1 cellular context compared by ENCODE assay signal in the genomic region with DNA sequence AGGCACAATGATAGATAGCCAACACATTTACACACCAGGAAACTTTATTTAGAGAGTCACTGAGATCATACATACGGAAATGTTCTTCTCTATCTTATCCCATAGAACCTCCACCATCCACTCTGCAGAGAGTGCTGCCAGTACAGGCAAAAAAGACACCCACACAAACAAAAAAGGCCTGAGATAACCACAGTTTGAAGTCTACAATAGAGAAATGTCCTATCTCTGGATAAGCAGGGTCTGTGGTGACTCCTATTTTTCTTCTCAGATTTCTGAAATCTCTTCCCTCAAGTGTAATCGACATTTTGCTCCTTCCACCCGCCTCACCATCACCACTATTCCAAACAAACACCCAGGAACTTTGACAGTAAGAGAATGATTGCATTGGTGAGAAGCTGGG.
TF ChIP-seq lines count a peak whose summit lies in the region.

No MANE protein-coding gene starts in this region.

TF ChIP-seq in K562, 482 proteins besides CTCF, POLR2A, EP300 and RAD21 (continued from another document and continues in another):
- TF ChIP-seq, protein P1, sequence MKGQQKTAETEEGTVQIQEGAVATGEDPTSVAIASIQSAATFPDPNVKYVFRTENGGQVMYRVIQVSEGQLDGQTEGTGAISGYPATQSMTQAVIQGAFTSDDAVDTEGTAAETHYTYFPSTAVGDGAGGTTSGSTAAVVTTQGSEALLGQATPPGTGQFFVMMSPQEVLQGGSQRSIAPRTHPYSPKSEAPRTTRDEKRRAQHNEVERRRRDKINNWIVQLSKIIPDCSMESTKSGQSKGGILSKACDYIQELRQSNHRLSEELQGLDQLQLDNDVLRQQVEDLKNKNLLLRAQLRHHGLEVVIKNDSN (CRISPR knock-in tag; IDR thresholded peaks at IDR 0.05), result no peak
- TF ChIP-seq SNIP1 (IDR thresholded peaks at IDR 0.05; ENCODE audit: low read depth) (no peak), ZC3H8 (IDR thresholded peaks at IDR 0.05) (no peak), SRSF3 (IDR thresholded peaks at IDR 0.05; ENCODE audit: insufficient read depth, low read length) (no peak), ZFP30 (CRISPR knock-in tag; IDR thresholded peaks at IDR 0.05; ENCODE audit: borderline replicate concordance) (no peak), ETV1 (tag; conservative IDR thresholded peaks at IDR 0.05; ENCODE audit: low read depth) (no peak), BHLHE40 (IDR thresholded peaks at IDR 0.05; ENCODE audit: low read length) (no peak), NELFE (IDR thresholded peaks at IDR 0.05; ENCODE audit: insufficient read depth, insufficient read length) (no peak), ZNF766 (CRISPR knock-in tag; conservative IDR thresholded peaks at IDR 0.05) (no peak), ID3 (CRISPR knock-in tag; IDR thresholded peaks at IDR 0.05) (no peak), ID3 (tag; IDR thresholded peaks at IDR 0.05) (no peak), ZFX (CRISPR knock-in tag; IDR thresholded peaks at IDR 0.05) (no peak), RERE (CRISPR knock-in tag; IDR thresholded peaks at IDR 0.05; ENCODE audit: borderline replicate concordance) (no peak), MBD1 (CRISPR knock-in tag; IDR thresholded peaks at IDR 0.05) (no peak), TCF7 (IDR thresholded peaks at IDR 0.05; ENCODE audit: borderline replicate concordance) (no peak), NR2C1 (IDR thresholded peaks at IDR 0.05) (no peak), NR2C1 (tag; IDR thresholded peaks at IDR 0.05) (no peak), EP400 (IDR thresholded peaks at IDR 0.05) (no peak), ZNF354B (CRISPR knock-in tag; IDR thresholded peaks at IDR 0.05) (no peak), PKNOX1 (IDR thresholded peaks at IDR 0.05) (no peak), RBM15 (IDR thresholded peaks at IDR 0.05; ENCODE audit: insufficient read depth, low read length) (no peak), EGR1 (conservative IDR thresholded peaks at IDR 0.05) (peak; percentile 57; the same call in 1 of the 2 replicates), ZNF175 (CRISPR knock-in tag; IDR thresholded peaks at IDR 0.05; ENCODE audit: low read depth) (no peak), HDAC8 (tag; IDR thresholded peaks at IDR 0.05) (no peak), MTA1 (IDR thresholded peaks at IDR 0.05; ENCODE audit: borderline replicate concordance) (no peak), PCBP1 (IDR thresholded peaks at IDR 0.05; ENCODE audit: low read depth, low read length, poor library complexity, severe bottlenecking) (no peak), ATF6 (CRISPR knock-in tag; IDR thresholded peaks at IDR 0.05) (no peak), PML (IDR thresholded peaks at IDR 0.05; ENCODE audit: low read length) (no peak), SMARCB1 (IDR thresholded peaks at IDR 0.05; ENCODE audit: insufficient read length, low read depth) (no peak), ZNF41 (CRISPR knock-in tag; conservative IDR thresholded peaks at IDR 0.05) (no peak), POLR2G (IDR thresholded peaks at IDR 0.05; ENCODE audit: low read depth, low read length) (no peak), CBFA2T3 (IDR thresholded peaks at IDR 0.05) (peak; percentile 74), KDM1A (IDR thresholded peaks at IDR 0.05) (peak; percentile 84 to 92), TRIM28 (IDR thresholded peaks at IDR 0.05) (no peak), ZNF717 (CRISPR knock-in tag; IDR thresholded peaks at IDR 0.05) (no peak), TAL1 (IDR thresholded peaks at IDR 0.05) (no peak)
- TF ChIP-seq, protein P2, sequence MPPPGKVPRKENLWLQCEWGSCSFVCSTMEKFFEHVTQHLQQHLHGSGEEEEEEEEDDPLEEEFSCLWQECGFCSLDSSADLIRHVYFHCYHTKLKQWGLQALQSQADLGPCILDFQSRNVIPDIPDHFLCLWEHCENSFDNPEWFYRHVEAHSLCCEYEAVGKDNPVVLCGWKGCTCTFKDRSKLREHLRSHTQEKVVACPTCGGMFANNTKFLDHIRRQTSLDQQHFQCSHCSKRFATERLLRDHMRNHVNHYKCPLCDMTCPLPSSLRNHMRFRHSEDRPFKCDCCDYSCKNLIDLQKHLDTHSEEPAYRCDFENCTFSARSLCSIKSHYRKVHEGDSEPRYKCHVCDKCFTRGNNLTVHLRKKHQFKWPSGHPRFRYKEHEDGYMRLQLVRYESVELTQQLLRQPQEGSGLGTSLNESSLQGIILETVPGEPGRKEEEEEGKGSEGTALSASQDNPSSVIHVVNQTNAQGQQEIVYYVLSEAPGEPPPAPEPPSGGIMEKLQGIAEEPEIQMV (tag; conservative IDR thresholded peaks at IDR 0.05; ENCODE audit: low read depth), result no peak
- TF ChIP-seq, protein P3, sequence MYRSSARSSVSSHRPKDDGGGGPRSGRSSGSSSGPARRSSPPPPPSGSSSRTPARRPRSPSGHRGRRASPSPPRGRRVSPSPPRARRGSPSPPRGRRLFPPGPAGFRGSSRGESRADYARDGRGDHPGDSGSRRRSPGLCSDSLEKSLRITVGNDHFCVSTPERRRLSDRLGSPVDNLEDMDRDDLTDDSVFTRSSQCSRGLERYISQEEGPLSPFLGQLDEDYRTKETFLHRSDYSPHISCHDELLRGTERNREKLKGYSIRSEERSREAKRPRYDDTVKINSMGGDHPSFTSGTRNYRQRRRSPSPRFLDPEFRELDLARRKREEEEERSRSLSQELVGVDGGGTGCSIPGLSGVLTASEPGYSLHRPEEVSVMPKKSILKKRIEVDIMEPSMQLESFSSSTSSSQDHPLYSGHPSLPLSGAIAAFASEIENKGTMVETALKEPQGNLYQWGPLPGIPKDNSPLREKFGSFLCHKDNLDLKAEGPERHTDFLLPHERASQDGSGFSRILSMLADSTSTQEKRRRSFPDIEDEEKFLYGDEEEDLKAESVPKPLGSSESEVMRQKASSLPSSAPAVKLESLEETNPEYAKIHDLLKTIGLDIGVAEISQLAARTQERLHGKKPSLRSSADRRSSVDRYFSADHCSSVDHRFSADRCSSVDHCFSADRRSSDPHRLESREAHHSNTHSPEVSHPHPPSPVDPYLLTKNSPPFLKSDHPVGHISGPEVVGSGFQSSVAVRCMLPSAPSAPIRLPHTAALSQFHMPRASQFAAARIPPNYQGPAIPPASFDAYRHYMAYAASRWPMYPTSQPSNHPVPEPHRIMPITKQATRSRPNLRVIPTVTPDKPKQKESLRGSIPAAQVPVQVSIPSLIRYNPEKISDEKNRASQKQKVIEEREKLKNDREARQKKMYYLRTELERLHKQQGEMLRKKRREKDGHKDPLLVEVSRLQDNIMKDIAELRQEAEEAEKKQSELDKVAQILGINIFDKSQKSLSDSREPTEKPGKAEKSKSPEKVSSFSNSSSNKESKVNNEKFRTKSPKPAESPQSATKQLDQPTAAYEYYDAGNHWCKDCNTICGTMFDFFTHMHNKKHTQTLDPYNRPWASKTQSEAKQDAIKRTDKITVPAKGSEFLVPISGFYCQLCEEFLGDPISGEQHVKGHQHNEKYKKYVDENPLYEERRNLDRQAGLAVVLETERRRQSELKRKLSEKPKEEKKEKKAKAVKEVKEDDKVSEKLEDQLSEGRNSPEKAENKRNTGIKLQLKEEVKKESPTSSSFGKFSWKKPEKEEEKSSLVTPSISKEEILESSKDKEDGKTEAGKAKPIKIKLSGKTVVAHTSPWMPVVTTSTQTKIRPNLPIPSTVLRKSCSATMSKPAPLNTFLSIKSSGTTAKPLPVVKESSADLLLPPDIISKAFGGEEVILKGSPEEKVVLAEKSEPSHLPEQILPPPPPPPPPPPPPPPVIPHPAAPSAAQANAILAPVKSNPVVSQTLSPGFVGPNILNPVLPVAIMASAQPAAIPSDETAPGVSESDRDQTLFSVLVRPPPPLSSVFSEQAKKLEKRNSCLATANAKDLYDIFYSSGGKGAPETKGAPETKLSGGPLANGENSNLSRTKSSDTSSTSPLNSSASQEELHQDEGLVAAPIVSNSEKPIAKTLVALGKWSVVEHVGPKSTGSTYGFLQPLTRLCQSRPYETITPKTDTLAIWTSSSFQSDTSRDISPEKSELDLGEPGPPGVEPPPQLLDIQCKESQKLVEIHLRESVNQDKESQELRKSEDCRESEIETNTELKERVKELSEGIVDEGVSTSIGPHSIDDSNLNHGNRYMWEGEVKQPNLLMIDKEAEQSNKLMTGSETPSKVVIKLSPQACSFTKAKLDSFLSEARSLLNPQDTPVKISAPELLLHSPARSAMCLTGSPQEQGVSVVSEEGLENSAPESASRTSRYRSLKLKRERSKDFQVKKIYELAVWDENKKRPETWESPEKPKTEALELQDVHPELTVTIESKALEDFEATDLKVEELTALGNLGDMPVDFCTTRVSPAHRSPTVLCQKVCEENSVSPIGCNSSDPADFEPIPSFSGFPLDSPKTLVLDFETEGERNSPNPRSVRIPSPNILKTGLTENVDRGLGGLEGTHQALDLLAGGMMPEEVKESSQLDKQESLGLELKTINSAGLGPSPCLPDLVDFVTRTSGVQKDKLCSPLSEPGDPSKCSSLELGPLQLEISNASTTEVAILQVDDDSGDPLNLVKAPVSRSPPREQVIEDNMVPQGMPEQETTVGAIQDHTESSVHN (IDR thresholded peaks at IDR 0.05; ENCODE audit: borderline replicate concordance in 1 of 2, low read depth in 1 of 2), result no peak
